In the genomic region with DNA sequence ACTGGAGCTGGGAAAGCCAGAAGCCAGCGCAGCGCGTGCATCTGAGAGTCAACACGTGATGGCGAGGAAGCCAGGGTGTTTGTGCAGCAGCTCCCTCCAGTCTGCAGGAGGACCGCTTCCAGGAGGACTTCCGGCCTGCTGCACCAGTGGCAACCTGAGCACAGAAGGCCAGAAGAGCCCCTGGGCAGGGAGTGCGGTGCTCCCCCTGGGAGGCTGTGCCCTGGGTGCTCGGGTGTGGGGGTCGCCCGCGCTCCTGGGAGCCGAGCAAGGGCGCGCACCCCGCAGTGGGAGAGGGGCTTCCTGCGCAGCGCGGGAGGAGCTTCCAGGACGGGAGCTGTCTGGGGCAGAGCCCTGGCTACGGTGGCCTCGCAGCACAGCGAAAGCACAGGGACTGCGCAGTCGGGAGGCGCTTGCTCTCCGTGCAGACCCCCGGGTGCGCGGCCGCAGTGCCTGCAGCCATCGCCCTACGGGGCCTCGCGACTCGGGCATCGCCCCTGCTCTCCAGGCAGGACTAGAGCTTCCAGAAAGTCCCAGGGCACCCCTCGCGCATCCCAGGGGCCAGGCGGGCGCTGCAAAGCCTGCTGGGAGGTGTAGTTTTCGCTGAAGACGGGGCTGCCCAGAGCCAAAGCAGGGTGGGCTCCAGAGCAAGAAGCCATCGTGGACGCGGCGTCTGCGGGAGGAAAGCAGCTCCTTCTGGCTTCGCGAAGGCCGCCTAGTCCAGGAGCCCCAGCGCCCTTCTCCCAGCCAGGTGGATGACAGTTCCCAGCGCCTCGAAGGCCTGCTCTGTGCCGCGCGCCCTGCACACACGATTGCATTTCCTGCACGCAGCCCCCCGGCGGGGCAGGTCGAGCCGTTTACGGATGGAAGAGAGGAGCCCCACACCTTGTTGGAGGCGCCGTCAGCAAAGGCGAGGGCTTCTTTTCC, we compare ENCODE assay signal across 13 cellular contexts. TPM values are rescaled to one million over a fixed set of nuclear protein-coding genes. Genes with fewer than 3 reads are reported as not detected.
A peak's percentile ranks its signal among the peaks of the same experiment; 100 is the strongest.
DNase-seq lines count a peak whose midpoint lies in the region.
"Had no signal": no experiment of that assay in that cellular context is flagged by ENCODE, and none has a peak within 500 bp of the region (broad histone marks: within the 10 kb centered on the region; RNA-seq: fewer than 3 reads in every experiment).

No MANE protein-coding gene starts in this region.

- H3K4me3 Mint-ChIP-seq in activated naive CD4-positive, alpha-beta T cell treated with anti-CD3 and anti-CD28 coated beads for 36 hours = no peak overlapping the region
- H3K4me3 Mint-ChIP-seq: CD4-positive, CD25-positive, alpha-beta regulatory T cell; stimulated activated memory B cell treated with anti-CD40 and anti-IgM and Interleukin-4, amounts not matched to agents 10 μg/mL and 1 μg/mL and 100 μg/mL, for 72 hours had no signal

- H3K9me3 ChIP-seq in HUES6 (ENCODE audit: control insufficient read depth, insufficient read depth, low read depth, low read length) (peaks cover 20% of the 10 kb centered on the region), skeletal muscle tissue (ENCODE audit: control insufficient read depth in 3 of 3, low read length in 3 of 3) (peaks cover 0 to 3% (median 2%) of the 10 kb centered on the region in 3 donors)

- peak overlapping the region; percentile 18 for H3K9ac ChIP-seq in HUES6 (ENCODE audit: low read length)
- no peak overlapping the region for H3K9ac ChIP-seq in skeletal muscle tissue (ENCODE audit: low read depth in 1 of 3, low read length in 3 of 3)

- H3K4me1 Mint-ChIP-seq in activated naive CD4-positive, alpha-beta T cell treated with anti-CD3 and anti-CD28 coated beads for 36 hours (ENCODE audit: low read depth) = no peaks in the 10 kb centered on the region
- H3K4me1 Mint-ChIP-seq: stimulated activated memory B cell treated with anti-CD40 and anti-IgM and Interleukin-4, amounts not matched to agents 10 μg/mL and 1 μg/mL and 100 μg/mL, for 72 hours had no signal

- intact Hi-C loops in activated naive CD4-positive, alpha-beta T cell treated with anti-CD3 and anti-CD28 coated beads for 36 hours (cut with micrococcal nuclease) = no loop called here

- H3K36me3 ChIP-seq in HUES6 (ENCODE audit: control insufficient read depth, insufficient read depth, low read length) (no peaks in the 10 kb centered on the region), skeletal muscle tissue (ENCODE audit: control insufficient read depth in 3 of 3, insufficient read depth in 3 of 3, low read length in 3 of 3) (no peaks in the 10 kb centered on the region)

- H3K9me3 Mint-ChIP-seq in activated naive CD4-positive, alpha-beta T cell treated with anti-CD3 and anti-CD28 coated beads for 36 hours = peaks cover 8% of the 10 kb centered on the region

- no peak overlapping the region for H3K27ac Mint-ChIP-seq in activated naive CD4-positive, alpha-beta T cell treated with anti-CD3 and anti-CD28 coated beads for 36 hours
- H3K27ac Mint-ChIP-seq: CD4-positive, CD25-positive, alpha-beta regulatory T cell; stimulated activated memory B cell treated with anti-CD40 and anti-IgM and Interleukin-4, amounts not matched to agents 10 μg/mL and 1 μg/mL and 100 μg/mL, for 72 hours had no signal

- CTCF ChIA-PET in activated naive CD4-positive, alpha-beta T cell treated with anti-CD3 and anti-CD28 coated beads for 36 hours (lab: Charles Lee) = interaction anchor here (3.8 kb wide), 1 partner anchor 82 kb away, joined by 13 read pairs; no protein-coding TSS in a partner anchor

- no peaks in the 10 kb centered on the region for H3K36me3 Mint-ChIP-seq in activated naive CD4-positive, alpha-beta T cell treated with anti-CD3 and anti-CD28 coated beads for 36 hours (ENCODE audit: low read depth)

- H3K27ac ChIP-seq in HUES6 (ENCODE audit: low read depth, low read length) = no peak overlapping the region
- H3K27ac ChIP-seq in skeletal muscle tissue (ENCODE audit: low read depth, low read length) = no peak overlapping the region

- H3K27me3 Mint-ChIP-seq in activated naive CD4-positive, alpha-beta T cell treated with anti-CD3 and anti-CD28 coated beads for 36 hours (ENCODE audit: low read depth) = peaks cover 45% of the 10 kb centered on the region

- DNase-seq in ecto neural progenitor cell (ENCODE audit: low spot score) (peak; percentile 81), left kidney (ENCODE audit: low read depth, low spot score) (peak; percentile 89), NCI-H2029 (lab: John Stamatoyannopoulos, UW) (no peak), LoVo (ENCODE audit: low spot score) (no peak)
- DNase-seq in activated naive CD4-positive, alpha-beta T cell treated with anti-CD3 and anti-CD28 coated beads for 36 hours = no peak
- DNase-seq in stimulated activated CD8-positive, alpha-beta memory T cell treated with anti-CD3 and anti-CD28 coated beads, Interleukin-4, amount 100 ng/mL, for 48 hours = no peak
- DNase-seq: CD4-positive, CD25-positive, alpha-beta regulatory T cell; cortex of kidney; NCI-H1417; T1000 had no signal

- H3K27me3 ChIP-seq in HUES6 (ENCODE audit: control insufficient read depth, insufficient read depth, low read length) (peaks cover 15% of the 10 kb centered on the region), skeletal muscle tissue (ENCODE audit: control insufficient read depth in 3 of 3, insufficient read depth in 3 of 3, low read length in 3 of 3) (peaks cover 57 to 71% (median 59%) of the 10 kb centered on the region in 3 donors)

- H3K4me1 ChIP-seq in HUES6 (ENCODE audit: control insufficient read depth, insufficient read depth, low read length) = peaks cover 4% of the 10 kb centered on the region
- no peaks in the 10 kb centered on the region for H3K4me1 ChIP-seq in skeletal muscle tissue (ENCODE audit: control insufficient read depth in 3 of 3, insufficient read depth in 3 of 3, low read length in 3 of 3)

- H3K4me3 ChIP-seq in HUES6 (ENCODE audit: low read depth, low read length) = peak overlapping the region; percentile 67; the same call in 1 of the 2 replicates
- peak overlapping the region in 2 of 3 donors; percentile 31 to 45 for H3K4me3 ChIP-seq in skeletal muscle tissue (ENCODE audit: low read length in 3 of 3)

RNA-seq across cellular contexts. Expression of gene WFS1, which starts 24.1 kb away (rescaled TPM):
- 11.0 TPM for total RNA-seq in skeletal muscle tissue
- 1 to 10 TPM; 3.6 to 4.5 TPM for total RNA-seq in activated naive CD4-positive, alpha-beta T cell treated with anti-CD3 and anti-CD28 coated beads for 36 hours

RNA-seq across cellular contexts. Expression of gene JAKMIP1, which starts 45.2 kb away (rescaled TPM):
- not detected for total RNA-seq in skeletal muscle tissue
- under 1 TPM; 0.27 to 0.50 TPM for total RNA-seq in activated naive CD4-positive, alpha-beta T cell treated with anti-CD3 and anti-CD28 coated beads for 36 hours

Comparison
In these comparisons a context has a peak if more than half of its experiments do, and no peak if none do; other contexts are left out.
1. DNase-seq: peak in ecto neural progenitor cell (single experiment) and left kidney (single experiment); none in activated naive CD4-positive, alpha-beta T cell treated with anti-CD3 and anti-CD28 coated beads for 36 hours (single experiment), NCI-H2029 (single experiment), stimulated activated CD8-positive, alpha-beta memory T cell treated with anti-CD3 and anti-CD28 coated beads, Interleukin-4, amount 100 ng/mL, for 48 hours (single experiment) and LoVo (single experiment).